18 cellular contexts compared by ENCODE assay signal in genomic region chr15:74350295-74351275, GRCh38. TPM values are rescaled to one million over a fixed set of nuclear protein-coding genes. Genes with fewer than 3 reads are reported as not detected.
"Had no signal": no experiment of that assay in that cellular context is flagged by ENCODE, and none has a peak within 500 bp of the region (broad histone marks: within the 10 kb centered on the region; RNA-seq: fewer than 3 reads in every experiment).

No MANE protein-coding gene starts in this region.

- H3K4me1 ChIP-seq: colonic mucosa had no signal

- H3K36me3 ChIP-seq: colonic mucosa had no signal

- ATAC-seq: left colon; left ventricle myocardium superior; naive thymus-derived CD8-positive, alpha-beta T cell had no signal

- H3K4me2 ChIP-seq: hepatocyte had no signal

- H3K79me2 ChIP-seq: hepatocyte had no signal

- H3K4me3 ChIP-seq: colonic mucosa, hepatocyte, lung had no signal

- H3K27ac ChIP-seq: colonic mucosa, hepatocyte had no signal

- H3K9me3 ChIP-seq: colonic mucosa had no signal

- H3K27me3 ChIP-seq: colonic mucosa, hepatocyte had no signal

- H2AFZ ChIP-seq: hepatocyte had no signal

- H3K4me3 Mint-ChIP-seq: naive thymus-derived CD8-positive, alpha-beta T cell had no signal

- H3K27ac Mint-ChIP-seq: naive thymus-derived CD8-positive, alpha-beta T cell had no signal

- DNase-seq: colonic mucosa; effector CD4-positive, alpha-beta T cell; foreskin melanocyte; head of caudate nucleus; left colon; left ventricle myocardium superior; mesenchymal stem cell; small intestine; stimulated activated CD4-positive, alpha-beta T cell treated with anti-CD3 and anti-CD28 coated beads, Interleukin-12 subunit alpha, Interleukin-12 subunit beta, amount 100 ng/mL, for 4 hours; stimulated activated naive CD4-positive, alpha-beta T cell treated with Interleukin-2 at 50 U/mL for 16 hours; trophoblast cell had no signal

RNA-seq across cellular contexts. Expression of gene CYP11A1, which starts 16.9 kb away (rescaled TPM):
- total RNA-seq: dermis microvascular lymphatic vessel endothelial cell; naive thymus-derived CD8-positive, alpha-beta T cell; osteocyte; pulmonary artery endothelial cell had no signal
- polyA plus RNA-seq: naive thymus-derived CD8-positive, alpha-beta T cell; neural cell had no signal
